ENCODE assay signal across 1 cellular context in the genomic region with DNA sequence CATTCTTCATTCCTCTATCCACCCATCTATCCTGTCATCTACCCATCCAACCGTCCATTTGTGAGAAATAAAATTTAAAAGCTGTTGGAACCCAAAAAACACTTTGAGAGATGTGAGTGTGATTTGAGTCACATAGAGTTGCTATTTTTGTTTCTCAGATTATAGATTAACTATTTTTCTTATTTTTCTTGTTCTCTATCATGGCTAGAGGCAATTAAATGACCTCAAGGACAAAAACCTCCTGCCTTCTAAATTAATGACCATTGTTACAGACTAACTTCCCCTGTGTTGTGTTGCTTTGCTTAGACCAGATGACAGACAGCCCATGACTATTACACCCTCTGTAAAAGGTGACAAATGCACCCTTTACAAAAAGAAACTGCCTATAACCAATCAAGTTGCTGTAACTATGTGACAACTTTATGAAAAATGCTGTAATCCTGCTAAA.
TF ChIP-seq lines count a peak whose summit lies in the region.

No MANE protein-coding gene starts in this region.

TF ChIP-seq in GM12878, 131 proteins besides CTCF, POLR2A, EP300 and RAD21 (continued from another document and continues in another):
- TF ChIP-seq, protein P1, sequence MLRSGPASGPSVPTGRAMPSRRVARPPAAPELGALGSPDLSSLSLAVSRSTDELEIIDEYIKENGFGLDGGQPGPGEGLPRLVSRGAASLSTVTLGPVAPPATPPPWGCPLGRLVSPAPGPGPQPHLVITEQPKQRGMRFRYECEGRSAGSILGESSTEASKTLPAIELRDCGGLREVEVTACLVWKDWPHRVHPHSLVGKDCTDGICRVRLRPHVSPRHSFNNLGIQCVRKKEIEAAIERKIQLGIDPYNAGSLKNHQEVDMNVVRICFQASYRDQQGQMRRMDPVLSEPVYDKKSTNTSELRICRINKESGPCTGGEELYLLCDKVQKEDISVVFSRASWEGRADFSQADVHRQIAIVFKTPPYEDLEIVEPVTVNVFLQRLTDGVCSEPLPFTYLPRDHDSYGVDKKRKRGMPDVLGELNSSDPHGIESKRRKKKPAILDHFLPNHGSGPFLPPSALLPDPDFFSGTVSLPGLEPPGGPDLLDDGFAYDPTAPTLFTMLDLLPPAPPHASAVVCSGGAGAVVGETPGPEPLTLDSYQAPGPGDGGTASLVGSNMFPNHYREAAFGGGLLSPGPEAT (IDR thresholded peaks at IDR 0.05; ENCODE audit: low read depth), result peak; percentile 49; the same call in 1 of the 2 replicates
- TF ChIP-seq BRCA1 (IDR thresholded peaks at IDR 0.05; ENCODE audit: low read depth, low read length) (no peak), GABPA (IDR thresholded peaks at IDR 0.05; ENCODE audit: low read depth) (no peak), ZNF622 (IDR thresholded peaks at IDR 0.05) (no peak), PML (IDR thresholded peaks at IDR 0.05; ENCODE audit: low read length) (no peak), ASH2L (IDR thresholded peaks at IDR 0.05; ENCODE audit: borderline replicate concordance, low read depth) (no peak), EGR1 (IDR thresholded peaks at IDR 0.05; ENCODE audit: borderline replicate concordance in 1 of 2, low read depth in 2 of 2, low read length in 2 of 2) (no peak), TCF7 (IDR thresholded peaks at IDR 0.05; ENCODE audit: borderline replicate concordance) (no peak), ZNF687 (IDR thresholded peaks at IDR 0.05) (peak; percentile 79), HDGF (IDR thresholded peaks at IDR 0.05) (no peak), CREM (IDR thresholded peaks at IDR 0.05; ENCODE audit: low read depth) (no peak), STAT1 (conservative IDR thresholded peaks at IDR 0.05) (no peak), NR2C2 (IDR thresholded peaks at IDR 0.05; ENCODE audit: borderline replicate concordance, control insufficient read depth, insufficient read length, low read depth) (no peak), EED (IDR thresholded peaks at IDR 0.05; ENCODE audit: low read depth) (no peak), ZBED1 (IDR thresholded peaks at IDR 0.05; ENCODE audit: borderline replicate concordance) (no peak), HDAC2 (IDR thresholded peaks at IDR 0.05) (no peak), BMI1 (IDR thresholded peaks at IDR 0.05; ENCODE audit: borderline replicate concordance) (peak; percentile 74), MEF2B (IDR thresholded peaks at IDR 0.05; ENCODE audit: partially characterized antibody, poor library complexity, severe bottlenecking) (peak; percentile 93), POLR2AphosphoS5 (IDR thresholded peaks at IDR 0.05; ENCODE audit: low read length) (no peak), CHD1 (IDR thresholded peaks at IDR 0.05; ENCODE audit: low read depth, low read length) (no peak), WRNIP1 (IDR thresholded peaks at IDR 0.05; ENCODE audit: borderline replicate concordance, low read depth, low read length) (no peak), E4F1 (IDR thresholded peaks at IDR 0.05; ENCODE audit: borderline replicate concordance, partially characterized antibody) (no peak), JUND (IDR thresholded peaks at IDR 0.05; ENCODE audit: low read depth, low read length) (no peak), MLLT1 (IDR thresholded peaks at IDR 0.05) (0 out of 2 replicates have a peak, but pooled peaks have one; percentile 20), ZNF207 (IDR thresholded peaks at IDR 0.05; ENCODE audit: borderline replicate concordance) (no peak), ETV6 (conservative IDR thresholded peaks at IDR 0.05 in 1 of 2, IDR thresholded peaks at IDR 0.05 in 1 of 2; ENCODE audit: borderline replicate concordance in 1 of 2, low read depth in 1 of 2) (no peak), SMARCA5 (IDR thresholded peaks at IDR 0.05) (no peak), RUNX3 (IDR thresholded peaks at IDR 0.05; ENCODE audit: low read length) (no peak), EZH2 (IDR thresholded peaks at IDR 0.05; ENCODE audit: borderline replicate concordance, control insufficient read depth, low read depth, low read length) (no peak), NFXL1 (IDR thresholded peaks at IDR 0.05; ENCODE audit: borderline replicate concordance) (no peak), JUNB (IDR thresholded peaks at IDR 0.05) (peak; percentile 18; the same call in 1 of the 2 replicates), RAD51 (IDR thresholded peaks at IDR 0.05) (peak; percentile 30; the same call in 1 of the 2 replicates), ELK1 (IDR thresholded peaks at IDR 0.05; ENCODE audit: low read depth, low read length) (no peak), POU2F2 (IDR thresholded peaks at IDR 0.05; ENCODE audit: borderline replicate concordance, low read depth, low read length) (no peak), HCFC1 (IDR thresholded peaks at IDR 0.05; ENCODE audit: low read length) (no peak), MAX (IDR thresholded peaks at IDR 0.05; ENCODE audit: low read depth, low read length) (no peak), NBN (IDR thresholded peaks at IDR 0.05) (no peak; the same call in 1 of the 2 replicates), HDAC6 (IDR thresholded peaks at IDR 0.05; ENCODE audit: unreplicated experiment) (no peak), FOXM1 (IDR thresholded peaks at IDR 0.05; ENCODE audit: low read depth, low read length) (no peak), RELA (IDR thresholded peaks at IDR 0.05; ENCODE audit: borderline replicate concordance, partially characterized antibody) (no peak), IRF5 (IDR thresholded peaks at IDR 0.05; ENCODE audit: borderline replicate concordance) (no peak), TBL1XR1 (IDR thresholded peaks at IDR 0.05; ENCODE audit: low read depth, low read length) (no peak), NKRF (conservative IDR thresholded peaks at IDR 0.05) (no peak), DPF2 (IDR thresholded peaks at IDR 0.05) (peak; percentile 70), NFIC (IDR thresholded peaks at IDR 0.05; ENCODE audit: low read depth, low read length) (no peak)
- TF ChIP-seq, protein P2, sequence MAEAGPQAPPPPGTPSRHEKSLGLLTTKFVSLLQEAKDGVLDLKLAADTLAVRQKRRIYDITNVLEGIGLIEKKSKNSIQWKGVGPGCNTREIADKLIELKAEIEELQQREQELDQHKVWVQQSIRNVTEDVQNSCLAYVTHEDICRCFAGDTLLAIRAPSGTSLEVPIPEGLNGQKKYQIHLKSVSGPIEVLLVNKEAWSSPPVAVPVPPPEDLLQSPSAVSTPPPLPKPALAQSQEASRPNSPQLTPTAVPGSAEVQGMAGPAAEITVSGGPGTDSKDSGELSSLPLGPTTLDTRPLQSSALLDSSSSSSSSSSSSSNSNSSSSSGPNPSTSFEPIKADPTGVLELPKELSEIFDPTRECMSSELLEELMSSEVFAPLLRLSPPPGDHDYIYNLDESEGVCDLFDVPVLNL (IDR thresholded peaks at IDR 0.05; ENCODE audit: low read depth, low read length), result no peak
- TF ChIP-seq, protein P3, sequence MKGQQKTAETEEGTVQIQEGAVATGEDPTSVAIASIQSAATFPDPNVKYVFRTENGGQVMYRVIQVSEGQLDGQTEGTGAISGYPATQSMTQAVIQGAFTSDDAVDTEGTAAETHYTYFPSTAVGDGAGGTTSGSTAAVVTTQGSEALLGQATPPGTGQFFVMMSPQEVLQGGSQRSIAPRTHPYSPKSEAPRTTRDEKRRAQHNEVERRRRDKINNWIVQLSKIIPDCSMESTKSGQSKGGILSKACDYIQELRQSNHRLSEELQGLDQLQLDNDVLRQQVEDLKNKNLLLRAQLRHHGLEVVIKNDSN (IDR thresholded peaks at IDR 0.05; ENCODE audit: borderline replicate concordance, extremely low read length, insufficient read depth, low read depth, low read length), result no peak
- TF ChIP-seq, protein P4, sequence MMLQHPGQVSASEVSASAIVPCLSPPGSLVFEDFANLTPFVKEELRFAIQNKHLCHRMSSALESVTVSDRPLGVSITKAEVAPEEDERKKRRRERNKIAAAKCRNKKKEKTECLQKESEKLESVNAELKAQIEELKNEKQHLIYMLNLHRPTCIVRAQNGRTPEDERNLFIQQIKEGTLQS (IDR thresholded peaks at IDR 0.05; ENCODE audit: borderline replicate concordance, extremely low read depth, low read depth, low read length), result no peak
